In the genomic region with DNA sequence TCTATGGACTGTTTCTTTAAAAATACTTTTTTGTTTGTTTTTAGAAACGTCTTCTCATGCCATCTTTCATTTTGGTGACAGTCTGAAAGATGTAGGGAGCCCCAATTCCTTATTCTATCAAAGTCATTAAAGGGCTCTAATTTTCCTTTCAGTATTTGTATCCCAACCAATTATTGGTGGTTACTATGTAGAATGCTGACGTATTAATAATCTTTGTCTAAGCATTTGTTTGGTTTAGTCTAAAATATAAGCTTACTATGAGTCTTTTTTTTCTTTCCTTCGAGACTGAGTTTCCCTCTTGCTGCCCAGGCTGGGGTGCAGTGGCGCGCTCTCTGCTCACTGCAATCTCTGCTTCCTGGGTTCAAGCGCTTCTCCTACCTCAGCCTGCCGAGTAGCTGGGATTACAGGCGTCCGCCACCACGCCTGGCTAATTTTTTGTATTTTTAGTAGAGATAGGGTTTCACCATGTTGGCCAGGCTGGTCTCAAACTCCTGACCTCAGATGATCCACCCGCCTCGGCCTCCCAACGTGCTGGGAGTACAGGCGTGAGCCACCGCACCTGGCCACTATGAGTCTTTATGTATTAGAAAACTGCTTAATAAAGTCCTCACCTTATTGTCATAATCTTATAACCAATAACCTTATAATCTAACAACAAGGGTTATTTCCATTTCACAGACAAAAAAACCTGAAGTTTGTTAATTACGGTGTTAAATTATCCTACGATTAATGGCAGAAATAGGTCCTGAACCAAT, we compare ENCODE assay signal across 1 cellular context.
TF ChIP-seq lines count a peak whose summit lies in the region.

No MANE protein-coding gene starts in this region.

TF ChIP-seq in WTC11, 78 proteins besides CTCF, POLR2A, EP300 and RAD21 (continued from another document):
- TF ChIP-seq, protein P1, sequence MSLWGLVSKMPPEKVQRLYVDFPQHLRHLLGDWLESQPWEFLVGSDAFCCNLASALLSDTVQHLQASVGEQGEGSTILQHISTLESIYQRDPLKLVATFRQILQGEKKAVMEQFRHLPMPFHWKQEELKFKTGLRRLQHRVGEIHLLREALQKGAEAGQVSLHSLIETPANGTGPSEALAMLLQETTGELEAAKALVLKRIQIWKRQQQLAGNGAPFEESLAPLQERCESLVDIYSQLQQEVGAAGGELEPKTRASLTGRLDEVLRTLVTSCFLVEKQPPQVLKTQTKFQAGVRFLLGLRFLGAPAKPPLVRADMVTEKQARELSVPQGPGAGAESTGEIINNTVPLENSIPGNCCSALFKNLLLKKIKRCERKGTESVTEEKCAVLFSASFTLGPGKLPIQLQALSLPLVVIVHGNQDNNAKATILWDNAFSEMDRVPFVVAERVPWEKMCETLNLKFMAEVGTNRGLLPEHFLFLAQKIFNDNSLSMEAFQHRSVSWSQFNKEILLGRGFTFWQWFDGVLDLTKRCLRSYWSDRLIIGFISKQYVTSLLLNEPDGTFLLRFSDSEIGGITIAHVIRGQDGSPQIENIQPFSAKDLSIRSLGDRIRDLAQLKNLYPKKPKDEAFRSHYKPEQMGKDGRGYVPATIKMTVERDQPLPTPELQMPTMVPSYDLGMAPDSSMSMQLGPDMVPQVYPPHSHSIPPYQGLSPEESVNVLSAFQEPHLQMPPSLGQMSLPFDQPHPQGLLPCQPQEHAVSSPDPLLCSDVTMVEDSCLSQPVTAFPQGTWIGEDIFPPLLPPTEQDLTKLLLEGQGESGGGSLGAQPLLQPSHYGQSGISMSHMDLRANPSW (CRISPR knock-in tag; conservative IDR thresholded peaks at IDR 0.05; ENCODE audit: low read depth), result no peak
- TF ChIP-seq ZNF423 (CRISPR knock-in tag; IDR thresholded peaks at IDR 0.05) (no peak), NFE2L1 (CRISPR knock-in tag; IDR thresholded peaks at IDR 0.05) (no peak)
- TF ChIP-seq, protein P2, sequence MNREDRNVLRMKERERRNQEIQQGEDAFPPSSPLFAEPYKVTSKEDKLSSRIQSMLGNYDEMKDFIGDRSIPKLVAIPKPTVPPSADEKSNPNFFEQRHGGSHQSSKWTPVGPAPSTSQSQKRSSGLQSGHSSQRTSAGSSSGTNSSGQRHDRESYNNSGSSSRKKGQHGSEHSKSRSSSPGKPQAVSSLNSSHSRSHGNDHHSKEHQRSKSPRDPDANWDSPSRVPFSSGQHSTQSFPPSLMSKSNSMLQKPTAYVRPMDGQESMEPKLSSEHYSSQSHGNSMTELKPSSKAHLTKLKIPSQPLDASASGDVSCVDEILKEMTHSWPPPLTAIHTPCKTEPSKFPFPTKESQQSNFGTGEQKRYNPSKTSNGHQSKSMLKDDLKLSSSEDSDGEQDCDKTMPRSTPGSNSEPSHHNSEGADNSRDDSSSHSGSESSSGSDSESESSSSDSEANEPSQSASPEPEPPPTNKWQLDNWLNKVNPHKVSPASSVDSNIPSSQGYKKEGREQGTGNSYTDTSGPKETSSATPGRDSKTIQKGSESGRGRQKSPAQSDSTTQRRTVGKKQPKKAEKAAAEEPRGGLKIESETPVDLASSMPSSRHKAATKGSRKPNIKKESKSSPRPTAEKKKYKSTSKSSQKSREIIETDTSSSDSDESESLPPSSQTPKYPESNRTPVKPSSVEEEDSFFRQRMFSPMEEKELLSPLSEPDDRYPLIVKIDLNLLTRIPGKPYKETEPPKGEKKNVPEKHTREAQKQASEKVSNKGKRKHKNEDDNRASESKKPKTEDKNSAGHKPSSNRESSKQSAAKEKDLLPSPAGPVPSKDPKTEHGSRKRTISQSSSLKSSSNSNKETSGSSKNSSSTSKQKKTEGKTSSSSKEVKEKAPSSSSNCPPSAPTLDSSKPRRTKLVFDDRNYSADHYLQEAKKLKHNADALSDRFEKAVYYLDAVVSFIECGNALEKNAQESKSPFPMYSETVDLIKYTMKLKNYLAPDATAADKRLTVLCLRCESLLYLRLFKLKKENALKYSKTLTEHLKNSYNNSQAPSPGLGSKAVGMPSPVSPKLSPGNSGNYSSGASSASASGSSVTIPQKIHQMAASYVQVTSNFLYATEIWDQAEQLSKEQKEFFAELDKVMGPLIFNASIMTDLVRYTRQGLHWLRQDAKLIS (CRISPR knock-in tag; IDR thresholded peaks at IDR 0.05; ENCODE audit: borderline replicate concordance), result no peak
